2 cellular contexts compared by ENCODE assay signal in the genomic region with DNA sequence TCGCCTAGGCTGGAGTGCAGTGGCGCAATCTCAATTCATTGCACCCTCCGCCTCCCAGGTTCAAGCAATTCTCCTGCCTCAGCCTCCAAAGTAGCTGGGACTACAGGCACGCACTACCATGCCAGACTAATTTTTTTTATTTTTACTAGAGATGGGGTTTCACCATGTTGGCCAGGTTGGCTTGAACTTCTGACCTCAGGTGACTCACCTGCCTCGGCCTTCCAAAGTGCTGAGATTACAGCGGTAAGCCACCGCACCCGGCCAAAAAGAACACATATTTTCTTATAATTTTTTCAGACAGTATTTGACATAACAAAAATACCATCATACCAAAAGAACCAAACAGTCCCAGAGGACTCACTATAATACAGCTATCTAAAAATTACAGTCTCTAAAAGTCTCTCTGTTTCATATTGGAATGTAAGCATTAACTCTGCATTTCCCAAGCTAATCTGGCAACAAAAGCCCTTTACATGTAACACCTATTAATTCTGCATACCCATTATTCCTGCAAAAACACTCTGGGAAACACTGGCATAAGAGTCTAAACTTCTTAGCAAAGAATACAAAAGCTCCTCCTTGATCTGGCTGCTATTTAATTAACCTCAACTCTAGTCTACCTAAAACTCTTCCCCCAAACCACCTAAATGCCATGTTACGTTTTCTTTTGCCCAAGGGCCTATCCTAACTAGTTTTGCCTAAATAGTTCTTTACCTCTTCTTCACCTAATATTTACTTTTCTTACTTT.
TF ChIP-seq lines count a peak whose summit lies in the region.

No MANE protein-coding gene starts in this region.

TF ChIP-seq in A549, 52 proteins besides CTCF, POLR2A, EP300 and RAD21:
- TF ChIP-seq TFCP2L1 (CRISPR knock-in tag; IDR thresholded peaks at IDR 0.05): no peak
- no peak for TF ChIP-seq SMC3 (IDR thresholded peaks at IDR 0.05)
- TF ChIP-seq KDM1A (IDR thresholded peaks at IDR 0.05; ENCODE audit: low read depth): no peak
- no peak for TF ChIP-seq BHLHE40 (IDR thresholded peaks at IDR 0.05; ENCODE audit: low read depth, low read length)
- no peak for TF ChIP-seq PHF8 (IDR thresholded peaks at IDR 0.05; ENCODE audit: borderline replicate concordance, low read depth)
- no peak for TF ChIP-seq HDAC2 (IDR thresholded peaks at IDR 0.05)
- TF ChIP-seq ZSCAN20 (CRISPR knock-in tag; IDR thresholded peaks at IDR 0.05): no peak
- TF ChIP-seq ZNF302 (CRISPR knock-in tag; IDR thresholded peaks at IDR 0.05): no peak
- no peak for TF ChIP-seq CHD2 (IDR thresholded peaks at IDR 0.05; ENCODE audit: low read length, partially characterized antibody)

TF ChIP-seq in HEK293, 187 proteins besides CTCF, POLR2A, EP300 and RAD21:
- TF ChIP-seq ZNF558 (tag by site-specific recombination; IDR thresholded peaks at IDR 0.05): no peak
- no peak for TF ChIP-seq GLI4 (tag by site-specific recombination; IDR thresholded peaks at IDR 0.05)
- 0 out of 2 replicates have a peak, but pooled peaks have one; percentile 55 for TF ChIP-seq ZEB2 (tag by site-specific recombination; IDR thresholded peaks at IDR 0.05)
- TF ChIP-seq ZNF292 (tag by site-specific recombination; IDR thresholded peaks at IDR 0.05; ENCODE audit: borderline replicate concordance, low read depth): no peak
- no peak for TF ChIP-seq ZNF555 (tag by site-specific recombination; conservative IDR thresholded peaks at IDR 0.05)
- TF ChIP-seq, protein P1, sequence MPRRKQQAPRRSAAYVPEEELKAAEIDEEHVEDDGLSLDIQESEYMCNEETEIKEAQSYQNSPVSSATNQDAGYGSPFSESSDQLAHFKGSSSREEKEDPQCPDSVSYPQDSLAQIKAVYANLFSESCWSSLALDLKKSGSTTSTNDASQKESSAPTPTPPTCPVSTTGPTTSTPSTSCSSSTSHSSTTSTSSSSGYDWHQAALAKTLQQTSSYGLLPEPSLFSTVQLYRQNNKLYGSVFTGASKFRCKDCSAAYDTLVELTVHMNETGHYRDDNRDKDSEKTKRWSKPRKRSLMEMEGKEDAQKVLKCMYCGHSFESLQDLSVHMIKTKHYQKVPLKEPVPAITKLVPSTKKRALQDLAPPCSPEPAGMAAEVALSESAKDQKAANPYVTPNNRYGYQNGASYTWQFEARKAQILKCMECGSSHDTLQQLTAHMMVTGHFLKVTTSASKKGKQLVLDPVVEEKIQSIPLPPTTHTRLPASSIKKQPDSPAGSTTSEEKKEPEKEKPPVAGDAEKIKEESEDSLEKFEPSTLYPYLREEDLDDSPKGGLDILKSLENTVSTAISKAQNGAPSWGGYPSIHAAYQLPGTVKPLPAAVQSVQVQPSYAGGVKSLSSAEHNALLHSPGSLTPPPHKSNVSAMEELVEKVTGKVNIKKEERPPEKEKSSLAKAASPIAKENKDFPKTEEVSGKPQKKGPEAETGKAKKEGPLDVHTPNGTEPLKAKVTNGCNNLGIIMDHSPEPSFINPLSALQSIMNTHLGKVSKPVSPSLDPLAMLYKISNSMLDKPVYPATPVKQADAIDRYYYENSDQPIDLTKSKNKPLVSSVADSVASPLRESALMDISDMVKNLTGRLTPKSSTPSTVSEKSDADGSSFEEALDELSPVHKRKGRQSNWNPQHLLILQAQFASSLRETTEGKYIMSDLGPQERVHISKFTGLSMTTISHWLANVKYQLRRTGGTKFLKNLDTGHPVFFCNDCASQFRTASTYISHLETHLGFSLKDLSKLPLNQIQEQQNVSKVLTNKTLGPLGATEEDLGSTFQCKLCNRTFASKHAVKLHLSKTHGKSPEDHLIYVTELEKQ (tag by site-specific recombination; IDR thresholded peaks at IDR 0.05; ENCODE audit: borderline replicate concordance): no peak
- no peak for TF ChIP-seq YY1 (tag by site-specific recombination; IDR thresholded peaks at IDR 0.05)
- no peak for TF ChIP-seq ZFHX2 (tag by site-specific recombination; conservative IDR thresholded peaks at IDR 0.05)
- no peak for TF ChIP-seq ZNF670 (tag by site-specific recombination; IDR thresholded peaks at IDR 0.05; ENCODE audit: low read depth)
